8 cellular contexts compared by ENCODE assay signal in the genomic region with DNA sequence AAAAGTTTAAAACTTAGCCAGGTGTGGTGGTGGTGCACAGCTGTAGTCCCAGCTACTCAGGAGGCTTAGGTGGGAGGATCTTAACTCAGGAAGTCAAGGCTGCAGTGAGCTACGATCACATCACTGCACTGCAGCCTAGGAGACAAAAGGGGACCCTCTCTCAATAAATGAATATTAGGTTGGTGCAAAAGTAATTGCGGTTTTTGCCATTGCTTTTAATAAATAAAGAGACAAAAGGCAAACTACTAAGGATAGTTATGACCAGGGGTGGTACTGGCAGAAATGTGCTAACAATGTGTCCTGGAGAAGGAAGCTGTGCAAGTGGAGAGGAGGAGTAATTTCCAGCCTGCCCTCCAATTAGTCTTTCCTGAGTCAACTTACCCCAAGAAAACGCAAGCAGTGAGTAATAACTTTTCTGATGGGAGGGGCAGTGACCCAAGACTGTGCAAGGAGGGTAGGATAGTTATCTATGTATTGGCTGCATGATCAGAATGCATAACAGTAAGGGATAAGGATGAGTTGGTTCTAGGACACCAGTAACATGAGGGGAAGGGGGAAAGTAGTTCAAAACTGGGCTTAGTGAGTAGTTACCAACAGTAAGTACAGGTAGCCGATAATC. TPM values are rescaled to one million over a fixed set of nuclear protein-coding genes. Genes with fewer than 3 reads are reported as not detected.
DNase-seq lines count a peak whose midpoint lies in the region; ATAC-seq, FAIRE-seq and TF ChIP-seq lines count a peak whose summit lies in the region.

No MANE protein-coding gene starts in this region.

- FAIRE-seq in HepG2 (lab: Jason Lieb, UNC): no peak
- peak; percentile 72 for FAIRE-seq in urothelium cell line (lab: Jason Lieb, UNC)

- no peak overlapping the region for H3K27ac Mint-ChIP-seq in activated naive CD8-positive, alpha-beta T cell treated with anti-CD3 and anti-CD28 coated beads for 36 hours

- in situ Hi-C loops in HepG2 (cut with HindIII; ENCODE audit: extremely low pct_ligation_motif_present, low pct_unique_long_range_greater_than_20kb): no loop called here

- no peak overlapping the region for H2BK15ac ChIP-seq in neuronal stem cell (ENCODE audit: low read length)

- intact Hi-C loops in HepG2 (cut with micrococcal nuclease; ENCODE audit: unreplicated experiment) (no loop called here), right lobe of liver (cut with DNase I) (no loop called here)

- H2BK5ac ChIP-seq in neuronal stem cell (ENCODE audit: low read length): no peak overlapping the region

- TF ChIP-seq EP300 in HepG2 (IDR thresholded peaks at IDR 0.05; ENCODE audit: low read depth in 2 of 2, low read length in 2 of 2) (no peak), HepG2 (CRISPR knock-in tag; IDR thresholded peaks at IDR 0.05; ENCODE audit: borderline replicate concordance) (no peak)

- H3K18ac ChIP-seq in neuronal stem cell (ENCODE audit: low read length): no peak overlapping the region

- H3K27me3 ChIP-seq in HepG2 (ENCODE audit: control insufficient read depth in 1 of 2, insufficient read depth in 2 of 2, low read length in 2 of 2) (no peaks in the 10 kb centered on the region), right lobe of liver (no peaks in the 10 kb centered on the region), iPS-20b (ENCODE audit: insufficient read depth, low read length) (no peaks in the 10 kb centered on the region), neuronal stem cell (ENCODE audit: control insufficient read depth in 3 of 3, insufficient read depth in 3 of 3, low read depth in 1 of 3, low read length in 3 of 3) (no peaks in the 10 kb centered on the region)

- 66% methylated on average over 4 of the region's 4 CpGs for WGBS in HepG2 (ENCODE audit: low lambda C conversion rate)
- 85% methylated on average over 3 of the region's 4 CpGs for WGBS in right lobe of liver (ENCODE audit: insufficient coverage, low coverage, low lambda C conversion rate, missing lambda C conversion rate)
- WGBS in neuronal stem cell (ENCODE audit: extremely low coverage in 2 of 2, insufficient read length in 2 of 2, insufficient replicate concordance in 1 of 2), 2 donors: no CpG with 5 or more reads among the region's 4 CpGs

- H3K4me1 ChIP-seq in HepG2 (ENCODE audit: insufficient read depth, low read length) (peaks cover 32% of the 10 kb centered on the region), right lobe of liver (peaks cover 0 to 6% (median 0%) of the 10 kb centered on the region in 4 donors), iPS-20b (ENCODE audit: insufficient read depth, low read length) (peaks cover 7% of the 10 kb centered on the region; the same call in 1 of the 2 replicates), neuronal stem cell (ENCODE audit: control insufficient read depth in 2 of 2, insufficient read depth in 1 of 2, low read depth in 1 of 2, low read length in 2 of 2) (peaks cover 0 to 3% of the 10 kb centered on the region in 2 donors)

- peak overlapping the region; percentile 77 to 90 (median 77) for H3K4me3 ChIP-seq in HepG2 (replicated peaks in 1 of 3; ENCODE audit: insufficient read depth in 1 of 3, low read depth in 2 of 3, low read length in 3 of 3)
- H3K4me3 ChIP-seq in right lobe of liver: peak overlapping the region in 1 of 3 donors; percentile 76
- H3K4me3 ChIP-seq in iPS-20b (ENCODE audit: low read length): peak overlapping the region; percentile 96
- H3K4me3 ChIP-seq in neuronal stem cell (ENCODE audit: low read length in 2 of 2): peak overlapping the region in 1 of 2 donors; percentile 80

- no peak overlapping the region for H3K23ac ChIP-seq in neuronal stem cell (ENCODE audit: low read depth, low read length, poor library complexity)

- CTCF ChIA-PET in HepG2 (lab: Yijun Ruan, JAX; ENCODE audit: low intra/inter-chr PET ratio, low total read pairs): no interaction called here

- no peak overlapping the region for H2BK12ac ChIP-seq in neuronal stem cell (ENCODE audit: low read length)

- POLR2A ChIA-PET in HepG2 (lab: Yijun Ruan, JAX): no interaction called here

- H3K4ac ChIP-seq in neuronal stem cell (ENCODE audit: low read length): no peak overlapping the region

- H2AK5ac ChIP-seq in neuronal stem cell (ENCODE audit: low read depth, low read length): no peak overlapping the region

- TF ChIP-seq RAD21 in HepG2 (CRISPR knock-in tag; IDR thresholded peaks at IDR 0.05): no peak

- peaks cover 12% of the 10 kb centered on the region for H3K36me3 Mint-ChIP-seq in activated naive CD8-positive, alpha-beta T cell treated with anti-CD3 and anti-CD28 coated beads for 36 hours

- H3K4me2 ChIP-seq in HepG2 (ENCODE audit: low read depth, low read length): peak overlapping the region; percentile 80
- no peak overlapping the region for H3K4me2 ChIP-seq in neuronal stem cell (ENCODE audit: insufficient read depth, low read length, poor library complexity, severe bottlenecking)

- H3K9ac ChIP-seq in HepG2 (ENCODE audit: insufficient read depth, low read depth, low read length) (peak overlapping the region; percentile 82), iPS-20b (ENCODE audit: low read depth, low read length) (peak overlapping the region; percentile 93; the same call in 1 of the 2 replicates), neuronal stem cell (ENCODE audit: low read depth, low read length, poor library complexity) (no peak overlapping the region)

- TF ChIP-seq CTCF in HepG2 (CRISPR knock-in tag; IDR thresholded peaks at IDR 0.05) (no peak), right lobe of liver (IDR thresholded peaks at IDR 0.05) (no peak)

- no peak overlapping the region for H2BK120ac ChIP-seq in neuronal stem cell (ENCODE audit: low read depth, low read length)

- peaks cover 18% of the 10 kb centered on the region for H3K79me2 ChIP-seq in HepG2 (ENCODE audit: insufficient read depth, low read length)

- no peak overlapping the region for H4K8ac ChIP-seq in neuronal stem cell (ENCODE audit: low read depth, low read length)

- H3K9me3 Mint-ChIP-seq in activated naive CD8-positive, alpha-beta T cell treated with anti-CD3 and anti-CD28 coated beads for 36 hours: no peaks in the 10 kb centered on the region

- H4K20me1 ChIP-seq in HepG2 (ENCODE audit: insufficient read depth, low read length): no peaks in the 10 kb centered on the region

- H3K27ac ChIP-seq in HepG2 (ENCODE audit: extremely low read length, insufficient read depth, low read length) (no peak overlapping the region), right lobe of liver (no peak overlapping the region), iPS-20b (ENCODE audit: low read length) (no peak overlapping the region), neuronal stem cell (replicated peaks; ENCODE audit: low read length) (no peak overlapping the region)

- H3K79me1 ChIP-seq in neuronal stem cell (ENCODE audit: low read depth, low read length): peaks cover 8% of the 10 kb centered on the region

- no peak overlapping the region for H4K91ac ChIP-seq in neuronal stem cell (ENCODE audit: low read depth, low read length, poor library complexity)

- no peaks in the 10 kb centered on the region for H3K36me3 ChIP-seq in HepG2 (replicated peaks in 1 of 2; ENCODE audit: control insufficient read depth in 1 of 2, insufficient read depth in 2 of 2, low read length in 2 of 2)
- H3K36me3 ChIP-seq in right lobe of liver: no peaks in the 10 kb centered on the region
- no peaks in the 10 kb centered on the region for H3K36me3 ChIP-seq in iPS-20b (ENCODE audit: insufficient read depth, low read depth, low read length)
- H3K36me3 ChIP-seq in neuronal stem cell (replicated peaks in 1 of 2; ENCODE audit: control insufficient read depth in 2 of 2, insufficient read depth in 2 of 2, low read length in 2 of 2): peaks cover 0 to 3% of the 10 kb centered on the region in 2 donors

- no peaks in the 10 kb centered on the region for H3K27me3 Mint-ChIP-seq in activated naive CD8-positive, alpha-beta T cell treated with anti-CD3 and anti-CD28 coated beads for 36 hours

- ATAC-seq in HepG2: no peak
- ATAC-seq in right lobe of liver: no peak

- peaks cover 32% of the 10 kb centered on the region for H3K4me1 Mint-ChIP-seq in activated naive CD8-positive, alpha-beta T cell treated with anti-CD3 and anti-CD28 coated beads for 36 hours

- H3K9me3 ChIP-seq in HepG2 (ENCODE audit: low read length) (no peaks in the 10 kb centered on the region), right lobe of liver (no peaks in the 10 kb centered on the region), iPS-20b (ENCODE audit: insufficient read depth, low read depth, low read length) (no peaks in the 10 kb centered on the region), neuronal stem cell (replicated peaks in 1 of 2; ENCODE audit: control insufficient read depth in 2 of 2, insufficient read depth in 1 of 2, low read depth in 1 of 2, low read length in 2 of 2) (peaks cover 0 to 4% of the 10 kb centered on the region in 2 donors)

- DNase-seq in HepG2 (ENCODE audit: low spot score): no peak
- DNase-seq in right lobe of liver: no peak
- DNase-seq in activated naive CD8-positive, alpha-beta T cell treated with anti-CD3 and anti-CD28 coated beads for 36 hours: no peak
- peak; percentile 33 for DNase-seq in urothelium cell line (ENCODE audit: low spot score)
- no peak for DNase-seq in neuronal stem cell (ENCODE audit: low spot score)
- DNase-seq in NCI-H1048 (lab: John Stamatoyannopoulos, UW): no peak
- DNase-seq in NK-92 (lab: John Stamatoyannopoulos, UW; ENCODE audit: unreplicated experiment): no peak

- no peak overlapping the region for H3K14ac ChIP-seq in neuronal stem cell (ENCODE audit: low read length)

- H3K4me3 Mint-ChIP-seq in activated naive CD8-positive, alpha-beta T cell treated with anti-CD3 and anti-CD28 coated beads for 36 hours: peak overlapping the region; percentile 89

- no peak overlapping the region for H2AFZ ChIP-seq in HepG2 (ENCODE audit: low read length)
- no peak overlapping the region for H2AFZ ChIP-seq in neuronal stem cell (ENCODE audit: low read length)

- TF ChIP-seq POLR2A in HepG2 (IDR thresholded peaks at IDR 0.05; ENCODE audit: insufficient read depth in 1 of 2, low read depth in 2 of 2, low read length in 2 of 2) (no peak), right lobe of liver (IDR thresholded peaks at IDR 0.05) (no peak)

- no TSS peak for BruUV-seq in HepG2 (replicated peaks; lab: Mats Ljungman, UMichigan)

RNA-seq across cellular contexts. Expression of gene EXOC6B, which starts 1.5 kb away (rescaled TPM):
- total RNA-seq in HepG2 (2016; rRNA removed; fragmentation: Illumina TruSeq; extraction: Trizol) (15.9 and 28.4 TPM in 2 replicates), right lobe of liver (10 to 100 TPM in 2 of 6 experiments, 1 to 10 TPM in 4; 7.8 to 15.1 (median 9.1) TPM)
- 21.5 and 21.7 TPM in 2 replicates for total RNA-seq in HepG2 (2016; cell fraction: cytosol; rRNA removed; fragmentation: Illumina TruSeq; extraction: Trizol; ENCODE audit: low read depth)
- total RNA-seq in HepG2 (2016; cell fraction: insoluble cytoplasmic fraction; rRNA removed; fragmentation: Illumina TruSeq; extraction: Trizol): 15.1 and 26.4 TPM in 2 replicates
- 6.5 and 7.7 TPM in 2 replicates for total RNA-seq in HepG2 (2016; cell fraction: membrane; rRNA removed; fragmentation: Illumina TruSeq; extraction: Trizol)
- 27.6 and 32.1 TPM in 2 replicates for total RNA-seq in HepG2 (2016; cell fraction: nucleus; rRNA removed; fragmentation: Illumina TruSeq; extraction: Trizol)
- polyA plus RNA-seq in HepG2 (2011; rRNA removed): 9.1 and 10.0 TPM in 2 replicates
- 6.7 and 7.0 TPM in 2 replicates for polyA plus RNA-seq in HepG2 (2011; cell fraction: cytosol; rRNA removed)
- polyA plus RNA-seq in HepG2 (2011; cell fraction: nucleus; rRNA removed): 10.0 and 10.7 TPM in 2 replicates
- 6.2 and 7.1 TPM in 2 replicates for polyA plus RNA-seq in HepG2 (2012)
- 0.36 and 0.58 TPM in 2 replicates for polyA plus RNA-seq in HepG2 (2016; cell fraction: cytosol; fragmentation: Illumina TruSeq; extraction: Trizol; ENCODE audit: low read depth)
- 17.2 and 17.6 TPM in 2 replicates for polyA plus RNA-seq in HepG2 (2016; cell fraction: insoluble cytoplasmic fraction; fragmentation: Illumina TruSeq; extraction: Trizol; ENCODE audit: low read depth)
- 1.5 and 1.7 TPM in 2 replicates for polyA plus RNA-seq in HepG2 (2016; cell fraction: membrane; fragmentation: Illumina TruSeq; extraction: Trizol; ENCODE audit: low read depth)
- polyA plus RNA-seq in HepG2 (2016; cell fraction: nucleus; fragmentation: Illumina TruSeq; extraction: Trizol; ENCODE audit: insufficient read depth, low read depth): 12.3 and 13.8 TPM in 2 replicates
- polyA minus RNA-seq in HepG2 (2011; rRNA and poly(A)+ RNA removed; ENCODE audit: low replicate concordance): 31.1 and 34.5 TPM in 2 replicates
- polyA minus RNA-seq in HepG2 (2011; cell fraction: cytosol; rRNA and poly(A)+ RNA removed): 19.1 and 24.2 TPM in 2 replicates
- 53.9 and 61.8 TPM in 2 replicates for polyA minus RNA-seq in HepG2 (2011; cell fraction: nucleus; rRNA and poly(A)+ RNA removed)
- 1 to 10 TPM; 6.8 to 7.6 TPM for total RNA-seq in activated naive CD8-positive, alpha-beta T cell treated with anti-CD3 and anti-CD28 coated beads for 36 hours
- polyA plus RNA-seq in neuronal stem cell (2013, experiment 1 of 2): 20.0 TPM
- polyA plus RNA-seq in neuronal stem cell (2013, experiment 2 of 2): 19.1 TPM
